22 cellular contexts compared by ENCODE assay signal in genomic region chr13:59270327-59270726, GRCh38.
"Had no signal": no experiment of that assay in that cellular context is flagged by ENCODE, and none has a peak within 500 bp of the region (broad histone marks: within the 10 kb centered on the region; RNA-seq: fewer than 3 reads in every experiment).

No MANE protein-coding gene starts in this region.

- H3K27me3 ChIP-seq: SJCRH30 had no signal

- FAIRE-seq: HTR-8/SVneo had no signal

- DNase-seq: KBM-7; MV-4-11; NCI-H1048; NCI-H1105; NCI-H1417; NCI-H1436 treated with DMSO at 0.1 percent for 48 hours; NCI-H1694; NCI-H187 treated with DMSO at 0.1 percent for 48 hours; NCI-H2029 treated with DMSO at 0.1 percent for 48 hours; NCI-H2171 treated with DMSO at 0.1 percent for 48 hours; NCI-H345; NCI-H524; NCI-H526 treated with DMSO at 0.1 percent for 48 hours; NCI-H748 treated with DMSO at 0.1 percent for 48 hours; NK-92 treated with Interleukin-12 subunit alpha and Interleukin-12 subunit beta, amount 100 ng/mL, for 24 hours; PC-3; SHP77 treated with DMSO at 0.1 percent for 48 hours; SJCRH30 had no signal

- H3K9me3 ChIP-seq: SJCRH30 had no signal

- ATAC-seq: Panc1, PC-3, Right ventricle myocardium inferior had no signal

- H3K27ac ChIP-seq: SK-N-MC had no signal

- H3K36me3 ChIP-seq: SJCRH30 had no signal

- H3K4me3 ChIP-seq: SJCRH30, SK-N-MC had no signal
